Comparison of ENCODE assay signal across 9 cellular contexts in the genomic region with DNA sequence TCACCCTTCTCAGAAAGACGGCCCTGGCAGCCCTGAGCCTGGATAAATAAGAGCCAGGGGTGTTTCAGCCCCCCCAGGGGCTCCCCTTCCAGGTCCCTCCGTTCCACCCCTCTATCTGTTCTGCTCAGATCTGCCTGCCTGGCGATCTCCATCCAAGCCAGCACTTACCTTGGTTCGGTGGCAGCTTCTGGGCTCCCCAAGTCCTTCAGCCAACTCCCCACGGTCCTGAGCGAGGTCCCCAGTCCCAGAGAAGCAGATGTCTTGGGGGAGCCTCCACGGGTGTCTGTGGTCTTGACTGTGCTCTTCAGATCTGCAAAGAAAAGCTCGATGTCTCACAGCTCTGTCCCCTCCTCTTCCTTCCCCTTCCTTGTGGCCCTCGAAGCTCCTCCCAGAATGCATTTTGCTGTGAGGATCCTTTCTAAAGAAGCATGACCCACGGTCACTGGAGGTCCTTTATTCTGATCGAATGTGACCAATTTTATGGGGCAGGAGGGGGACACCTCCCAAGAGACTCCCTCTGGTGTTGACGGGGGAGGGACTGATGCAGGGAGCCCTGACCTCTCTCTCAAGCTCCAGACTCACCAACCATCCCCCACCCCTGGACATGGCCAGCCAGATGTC. TPM values are rescaled to one million over a fixed set of nuclear protein-coding genes. Genes with fewer than 3 reads are reported as not detected.
A peak's percentile ranks its signal among the peaks of the same experiment; 100 is the strongest.
DNase-seq lines count a peak whose midpoint lies in the region; ATAC-seq and TF ChIP-seq lines count a peak whose summit lies in the region.
"Had no signal": no experiment of that assay in that cellular context is flagged by ENCODE, and none has a peak within 500 bp of the region (broad histone marks: within the 10 kb centered on the region; RNA-seq: fewer than 3 reads in every experiment).

A gene with protein sequence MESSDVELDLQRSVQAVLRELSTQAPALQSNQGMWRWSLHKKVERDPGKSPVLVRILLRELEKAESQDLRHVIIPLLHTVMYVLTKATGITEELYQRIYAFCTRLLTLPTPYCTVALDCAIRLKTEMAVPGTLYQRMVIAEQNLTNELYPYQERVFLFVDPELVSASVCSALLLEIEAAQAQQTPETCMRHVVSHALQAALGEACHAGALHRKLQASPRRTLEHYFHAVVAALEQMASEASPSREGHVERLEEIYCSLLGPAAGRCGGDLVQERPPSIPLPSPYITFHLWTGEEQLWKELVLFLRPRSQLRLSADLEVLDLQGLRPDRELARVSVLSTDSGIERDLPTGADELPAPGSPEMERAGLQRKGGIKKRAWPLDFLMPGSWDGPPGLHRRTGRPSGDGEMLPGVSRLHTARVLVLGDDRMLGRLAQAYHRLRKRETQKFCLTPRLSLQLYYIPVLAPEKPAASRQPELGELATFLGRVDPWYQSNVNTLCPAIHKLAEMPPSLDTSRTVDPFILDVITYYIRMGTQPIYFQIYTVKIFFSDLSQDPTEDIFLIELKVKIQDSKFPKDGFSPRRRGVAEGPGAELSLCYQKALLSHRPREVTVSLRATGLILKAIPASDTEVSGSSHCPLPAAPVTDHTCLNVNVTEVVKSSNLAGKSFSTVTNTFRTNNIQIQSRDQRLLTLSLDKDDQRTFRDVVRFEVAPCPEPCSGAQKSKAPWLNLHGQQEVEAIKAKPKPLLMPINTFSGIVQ (minus strand): TSS at position 314 of the 621 bp plus-strand sequence. CDS start 17,880 bp downstream, outside the sequence.

- H3K4me1 Mint-ChIP-seq in activated CD4-positive, alpha-beta T cell treated with anti-CD3 and anti-CD28 coated beads, Interleukin-2, amount 10 ng/mL, durations not matched to agents 7 days and 5 days, result peaks cover 37% of the 10 kb centered on the region
- peaks cover 81% of the 10 kb centered on the region for H3K4me1 Mint-ChIP-seq in dendritic cell treated with granulocyte-macrophage colony-stimulating factor and Interleukin-4, amounts not matched to agents 40 ng/mL and 50 ng/mL, for 4 days (ENCODE audit: low read depth)

- peak within 1 kb of the TSS; percentile 90 for H3K4me3 Mint-ChIP-seq in activated CD4-positive, alpha-beta T cell treated with anti-CD3 and anti-CD28 coated beads, Interleukin-2, amount 10 ng/mL, durations not matched to agents 7 days and 5 days
- peak within 1 kb of the TSS; percentile 87 for H3K4me3 Mint-ChIP-seq in dendritic cell treated with granulocyte-macrophage colony-stimulating factor and Interleukin-4, amounts not matched to agents 40 ng/mL and 50 ng/mL, for 4 days

- H3K36me3 Mint-ChIP-seq in activated CD4-positive, alpha-beta T cell treated with anti-CD3 and anti-CD28 coated beads, Interleukin-2, amount 10 ng/mL, durations not matched to agents 7 days and 5 days (ENCODE audit: low read depth), result peaks cover 7% of the 10 kb centered on the region
- peaks cover 33% of the 10 kb centered on the region for H3K36me3 Mint-ChIP-seq in dendritic cell treated with granulocyte-macrophage colony-stimulating factor and Interleukin-4, amounts not matched to agents 40 ng/mL and 50 ng/mL, for 4 days (ENCODE audit: low read depth)

- peak within 1 kb of the TSS; percentile 25 for H3K4me3 ChIP-seq in Jurkat, Clone E6-1 (ENCODE audit: low read length)
- H3K4me3 ChIP-seq in spleen (peak within 1 kb of the TSS in 5 of 8 donors; percentile 3 to 62 (median 22)), MG63 (no peak within 1 kb of the TSS)

- peak within 1 kb of the TSS; percentile 89 for H3K27ac Mint-ChIP-seq in activated CD4-positive, alpha-beta T cell treated with anti-CD3 and anti-CD28 coated beads, Interleukin-2, amount 10 ng/mL, durations not matched to agents 7 days and 5 days
- H3K27ac Mint-ChIP-seq in dendritic cell treated with granulocyte-macrophage colony-stimulating factor and Interleukin-4, amounts not matched to agents 40 ng/mL and 50 ng/mL, for 4 days, result peak within 1 kb of the TSS; percentile 80

- intact Hi-C loops in dendritic cell treated with granulocyte-macrophage colony-stimulating factor and Interleukin-4, amounts not matched to agents 40 ng/mL and 50 ng/mL, for 4 days (cut with micrococcal nuclease), result no loop called here
- intact Hi-C loops in spleen (cut with DNase I; ENCODE audit: low total_unique reads), result no loop called here

- 20 to 36% (median 24%) methylated on average over 12 of the region's 12 CpGs for WGBS in spleen, 5 donors

- peak within 1 kb of the TSS in 3 of 8 donors; percentile 67 to 75 (median 70) for H3K27ac ChIP-seq in spleen

- DNase-seq in activated CD4-positive, alpha-beta T cell treated with anti-CD3 and anti-CD28 coated beads, Interleukin-2, amount 10 ng/mL, durations not matched to agents 7 days and 5 days, result peak; percentile 26
- no peak for DNase-seq in activated CD4-positive, alpha-beta T cell treated with anti-CD3 and anti-CD28 coated beads, Interleukin-2, amount 50 U/mL, for 48 hours
- no peak for DNase-seq in Jurkat, Clone E6-1 (ENCODE audit: low read depth, low spot score)
- DNase-seq in spleen (no peak), DMS114 treated with DMSO at 0.1 percent for 48 hours (lab: John Stamatoyannopoulos, UW; ENCODE audit: unreplicated experiment) (no peak), MG63 (no peak)
- DNase-seq: caudate nucleus had no signal

- peaks cover 0 to 52% (median 22%) of the 10 kb centered on the region in 6 donors for H3K4me1 ChIP-seq in spleen

- H3K36me3 ChIP-seq in spleen (no peaks in the 10 kb centered on the region), MG63 (no peaks in the 10 kb centered on the region)

- no peak for TF ChIP-seq CTCF in spleen (IDR thresholded peaks at IDR 0.05 in 8 of 11, conservative IDR thresholded peaks at IDR 0.05 in 3 of 11)

- H3K9me3 Mint-ChIP-seq in activated CD4-positive, alpha-beta T cell treated with anti-CD3 and anti-CD28 coated beads, Interleukin-2, amount 10 ng/mL, durations not matched to agents 7 days and 5 days, result no peaks in the 10 kb centered on the region
- no peaks in the 10 kb centered on the region for H3K9me3 Mint-ChIP-seq in dendritic cell treated with granulocyte-macrophage colony-stimulating factor and Interleukin-4, amounts not matched to agents 40 ng/mL and 50 ng/mL, for 4 days

- TF ChIP-seq POLR2A in spleen (IDR thresholded peaks at IDR 0.05), result no peak

- ATAC-seq in HG03039 (IDR thresholded peaks at IDR 0.05; ENCODE audit: unreplicated experiment), result no peak

- H3K9me3 ChIP-seq in spleen, result no peaks in the 10 kb centered on the region
- H3K9me3 ChIP-seq in MG63, result no peaks in the 10 kb centered on the region

- H3K27me3 Mint-ChIP-seq in activated CD4-positive, alpha-beta T cell treated with anti-CD3 and anti-CD28 coated beads, Interleukin-2, amount 10 ng/mL, durations not matched to agents 7 days and 5 days, result no peaks in the 10 kb centered on the region
- no peaks in the 10 kb centered on the region for H3K27me3 Mint-ChIP-seq in dendritic cell treated with granulocyte-macrophage colony-stimulating factor and Interleukin-4, amounts not matched to agents 40 ng/mL and 50 ng/mL, for 4 days

- POLR2A ChIA-PET in activated CD4-positive, alpha-beta T cell treated with anti-CD3 and anti-CD28 coated beads, Interleukin-2, amount 10 ng/mL, durations not matched to agents 7 days and 5 days (lab: Charles Lee), result no interaction called here

- H3K27me3 ChIP-seq in spleen (replicated peaks in 1 of 7) (peaks cover 0 to 16% (median 0%) of the 10 kb centered on the region in 7 donors), MG63 (no peaks in the 10 kb centered on the region)

- CTCF ChIA-PET in activated CD4-positive, alpha-beta T cell treated with anti-CD3 and anti-CD28 coated beads, Interleukin-2, amount 10 ng/mL, durations not matched to agents 7 days and 5 days (lab: Charles Lee), result interaction anchor here (0.8 to 1.5 kb wide), 3 partner anchors 9 to 12 kb away, joined by 3 to 4 read pairs (median 3); no protein-coding TSS in a partner anchor

RNA-seq across cellular contexts. Expression of the gene that starts here (rescaled TPM):
- 1 to 10 TPM; 6.2 to 7.1 TPM for total RNA-seq in activated CD4-positive, alpha-beta T cell treated with anti-CD3 and anti-CD28 coated beads, Interleukin-2, amount 10 ng/mL, durations not matched to agents 7 days and 5 days
- 2.0 TPM for polyA plus RNA-seq in Jurkat, Clone E6-1 (2012; ENCODE audit: insufficient read depth, insufficient read length)
- 1 to 10 TPM; 5.4 to 9.6 (median 7.1) TPM for total RNA-seq in spleen
- 1 to 10 TPM; 1.3 to 3.9 (median 3.1) TPM for polyA plus RNA-seq in spleen
- total RNA-seq in MG63 (2014; rRNA removed; shearing (Covaris generic); ENCODE audit: low replicate concordance), result not detected in 2 replicates
